ENCODE assay signal across 29 cellular contexts in genomic region chr16:23104032-23104955, GRCh38. TPM values are rescaled to one million over a fixed set of nuclear protein-coding genes. Genes with fewer than 3 reads are reported as not detected.
DNase-seq lines count a peak whose midpoint lies in the region; ATAC-seq and TF ChIP-seq lines count a peak whose summit lies in the region.
"Had no signal": no experiment of that assay in that cellular context is flagged by ENCODE, and none has a peak within 500 bp of the region (broad histone marks: within the 10 kb centered on the region; RNA-seq: fewer than 3 reads in every experiment).

No MANE protein-coding gene starts in this region.

- H3K4me1 Mint-ChIP-seq in progenitor cell of endocrine pancreas (ENCODE audit: low read depth), result peaks cover 5% of the 10 kb centered on the region
- H3K4me1 Mint-ChIP-seq: activated CD8-positive, alpha-beta memory T cell treated with anti-CD3 and anti-CD28 coated beads, Interleukin-2, amount 10 ng/mL, durations not matched to agents 7 days and 5 days; IgD-negative memory B cell; memory B cell; neural progenitor cell had no signal

- TF ChIP-seq RAD21 in liver (IDR thresholded peaks at IDR 0.05), result peak; percentile 23 to 53

- no peak overlapping the region for H3K27ac Mint-ChIP-seq in progenitor cell of endocrine pancreas
- H3K27ac Mint-ChIP-seq: activated CD8-positive, alpha-beta memory T cell treated with anti-CD3 and anti-CD28 coated beads, Interleukin-2, amount 10 ng/mL, durations not matched to agents 7 days and 5 days; CD8-positive, alpha-beta T cell; IgD-negative memory B cell; memory B cell; neural progenitor cell; T-helper 17 cell had no signal

- H3K27me3 ChIP-seq in colonic mucosa, result no peaks in the 10 kb centered on the region
- no peaks in the 10 kb centered on the region for H3K27me3 ChIP-seq in liver (ENCODE audit: control insufficient read depth in 4 of 4, insufficient read depth in 4 of 4, low read length in 3 of 4)
- no peaks in the 10 kb centered on the region for H3K27me3 ChIP-seq in thoracic aorta (replicated peaks; ENCODE audit: insufficient read depth)
- H3K27me3 ChIP-seq: BE2C, dorsolateral prefrontal cortex, neural progenitor cell, right atrium auricular region, thyroid gland had no signal

- H3K4me3 ChIP-seq in colonic mucosa (no peak overlapping the region), liver (ENCODE audit: low read depth in 1 of 3, low read length in 3 of 3) (no peak overlapping the region), thoracic aorta (peak overlapping the region; percentile 5)
- H3K4me3 ChIP-seq: dorsolateral prefrontal cortex, neural progenitor cell, right atrium auricular region, thyroid gland had no signal

- peak; percentile 65 for ATAC-seq in thoracic aorta (ENCODE audit: insufficient number of reproducible peaks, low FRiP score, low read depth)
- ATAC-seq: activated CD4-positive, CD25-positive, alpha-beta regulatory T cell treated with anti-CD3 and anti-CD28 coated beads, Interleukin-2, amount 50 U/mL, for 24 hours; activated CD8-positive, alpha-beta memory T cell treated with anti-CD3 and anti-CD28 coated beads, Interleukin-2, amount 10 ng/mL, durations not matched to agents 7 days and 5 days; CD8-positive, alpha-beta T cell; stimulated activated naive CD8-positive, alpha-beta T cell treated with anti-CD3 and anti-CD28 coated beads, Interleukin-15, Interleukin-2, amounts not matched to agents 100 U/mL and 50 U/mL, for 24 hours; T-helper 17 cell had no signal

- no peak for TF ChIP-seq CTCF in colonic mucosa (IDR thresholded peaks at IDR 0.05)
- TF ChIP-seq CTCF in liver (IDR thresholded peaks at IDR 0.05; ENCODE audit: low read depth, low read length, missing input control), result no peak
- no peak for TF ChIP-seq CTCF in thoracic aorta (IDR thresholded peaks at IDR 0.05)
- TF ChIP-seq CTCF in progenitor cell of endocrine pancreas (IDR thresholded peaks at IDR 0.05; ENCODE audit: unreplicated experiment), result no peak

- POLR2A ChIA-PET in HEK293T (lab: Yijun Ruan, JAX), result no interaction called here

- no peak overlapping the region for H3K9ac ChIP-seq in colonic mucosa (ENCODE audit: low read depth in 2 of 2, low read length in 2 of 2)
- H3K9ac ChIP-seq in liver (ENCODE audit: low read depth in 1 of 2, low read length in 2 of 2), result peak overlapping the region; percentile 43 to 85
- H3K9ac ChIP-seq: neural progenitor cell, parathyroid adenoma, SK-N-SH had no signal

- CTCF ChIA-PET in HEK293T (lab: Yijun Ruan, JAX), result interaction anchor here (1.1 kb wide), 1 partner anchor 43 kb away, joined by 3 read pairs; no protein-coding TSS in a partner anchor

- H3K36me3 Mint-ChIP-seq in progenitor cell of endocrine pancreas (ENCODE audit: insufficient read depth), result peaks cover 19% of the 10 kb centered on the region

- no peak overlapping the region for H3K4me3 Mint-ChIP-seq in progenitor cell of endocrine pancreas (ENCODE audit: low read depth)
- H3K4me3 Mint-ChIP-seq: activated CD8-positive, alpha-beta memory T cell treated with anti-CD3 and anti-CD28 coated beads, Interleukin-2, amount 10 ng/mL, durations not matched to agents 7 days and 5 days; CD8-positive, alpha-beta T cell; IgD-negative memory B cell; memory B cell; neural progenitor cell; T-helper 17 cell had no signal

- H3K4me1 ChIP-seq in colonic mucosa (no peaks in the 10 kb centered on the region), liver (ENCODE audit: control insufficient read depth in 4 of 4, insufficient read depth in 4 of 4, low read length in 3 of 4) (peaks cover 2 to 27% (median 12%) of the 10 kb centered on the region in 4 donors), thoracic aorta (ENCODE audit: control insufficient read depth in 1 of 2, low read depth in 2 of 2) (peaks cover 26% of the 10 kb centered on the region in 2 donors)
- H3K4me1 ChIP-seq: BE2C, neural progenitor cell, parathyroid adenoma, thyroid gland had no signal

- no peaks in the 10 kb centered on the region for H3K36me3 ChIP-seq in colonic mucosa
- H3K36me3 ChIP-seq in liver (ENCODE audit: control insufficient read depth in 4 of 4, insufficient read depth in 3 of 4, low read depth in 1 of 4, low read length in 3 of 4), result no peaks in the 10 kb centered on the region
- peaks cover 18% of the 10 kb centered on the region for H3K36me3 ChIP-seq in thoracic aorta

- DNase-seq in HuH-7.5 (ENCODE audit: low spot score), result peak; percentile 9
- DNase-seq in colonic mucosa, result peak; percentile 29
- DNase-seq in thoracic aorta (ENCODE audit: low spot score), result no peak
- DNase-seq in RPMI8226, result no peak
- DNase-seq in NCI-H226, result no peak
- no peak for DNase-seq in progenitor cell of endocrine pancreas (ENCODE audit: low spot score, unreplicated experiment)
- DNase-seq in HEK293T (ENCODE audit: extremely low spot score), result no peak
- DNase-seq: activated CD4-positive, alpha-beta T cell treated with anti-CD3 and anti-CD28 coated beads, Interleukin-2, amount 50 U/mL, for 4 hours; activated CD8-positive, alpha-beta memory T cell treated with anti-CD3 and anti-CD28 coated beads, Interleukin-2, amount 10 ng/mL, durations not matched to agents 7 days and 5 days; activated gamma-delta T cell treated with Interleukin-2 at 50 U/mL for 16 hours; activated T-cell treated with anti-CD3 and anti-CD28 coated beads, Interleukin-2, amount 50 U/mL, for 48 hours; BE2C; CD8-positive, alpha-beta T cell; NCI-H146; NCI-H82; OCI-M1; SK-N-SH; stimulated activated CD4-positive, alpha-beta T cell treated with anti-CD3 and anti-CD28 coated beads, Interleukin-1b, Interleukin-23, amount 100 ng/mL, for 48 hours; stimulated activated naive CD8-positive, alpha-beta T cell treated with anti-CD3 and anti-CD28 coated beads, Interleukin-15, Interleukin-2, amounts not matched to agents 100 U/mL and 50 U/mL, for 24 hours; T-helper 17 cell had no signal

- 51% methylated on average over 7 of the region's 7 CpGs for WGBS in liver

- H3K9me3 ChIP-seq in colonic mucosa (no peaks in the 10 kb centered on the region), liver (ENCODE audit: control insufficient read depth in 4 of 4, low read length in 3 of 4) (no peaks in the 10 kb centered on the region), thoracic aorta (no peaks in the 10 kb centered on the region)
- H3K9me3 ChIP-seq: BE2C, right atrium auricular region, SK-N-SH, thyroid gland had no signal

- H3K27me3 Mint-ChIP-seq in progenitor cell of endocrine pancreas, result no peaks in the 10 kb centered on the region
- H3K27me3 Mint-ChIP-seq: activated CD8-positive, alpha-beta memory T cell treated with anti-CD3 and anti-CD28 coated beads, Interleukin-2, amount 10 ng/mL, durations not matched to agents 7 days and 5 days; IgD-negative memory B cell; memory B cell; T-helper 17 cell had no signal

- intact Hi-C loops in colonic mucosa (cut with DNase I), result no loop called here

- peaks cover 4% of the 10 kb centered on the region for H3K9me3 Mint-ChIP-seq in progenitor cell of endocrine pancreas (ENCODE audit: low read depth)
- H3K9me3 Mint-ChIP-seq: CD8-positive, alpha-beta T cell; neural progenitor cell had no signal

- H3K27ac ChIP-seq in colonic mucosa, result peak overlapping the region; percentile 31
- peak overlapping the region; percentile 92 to 98 for H3K27ac ChIP-seq in liver (ENCODE audit: low read depth in 1 of 2, low read length in 2 of 2)
- peak overlapping the region; percentile 57 to 79 for H3K27ac ChIP-seq in thoracic aorta
- H3K27ac ChIP-seq: neural progenitor cell, parathyroid adenoma, right atrium auricular region, thyroid gland had no signal

TF ChIP-seq in liver, 16 proteins besides CTCF, POLR2A, EP300 and RAD21 (continues in another document):
- TF ChIP-seq YY1 (IDR thresholded peaks at IDR 0.05) (peak; percentile 91), HNF4G (IDR thresholded peaks at IDR 0.05) (peak; percentile 77), EGR1 (IDR thresholded peaks at IDR 0.05; ENCODE audit: low read depth in 2 of 2) (peak in 1 of 2 donors; percentile 30), HNF4A (conservative IDR thresholded peaks at IDR 0.05) (peak; percentile 94 to 96), SP1 (IDR thresholded peaks at IDR 0.05) (peak; percentile 97), TAF1 (conservative IDR thresholded peaks at IDR 0.05) (no peak), FOXA1 (IDR thresholded peaks at IDR 0.05) (peak; percentile 91), FOXA2 (IDR thresholded peaks at IDR 0.05) (peak; percentile 91)

TF ChIP-seq in HEK293T, 16 proteins besides CTCF, POLR2A, EP300 and RAD21:
- TF ChIP-seq ARNT (IDR thresholded peaks at IDR 0.05) (no peak), ZNF384 (IDR thresholded peaks at IDR 0.05) (no peak), FOXK2 (IDR thresholded peaks at IDR 0.05) (no peak), LEF1 (IDR thresholded peaks at IDR 0.05; ENCODE audit: borderline replicate concordance) (no peak), SP1 (IDR thresholded peaks at IDR 0.05) (no peak), FOXA1 (IDR thresholded peaks at IDR 0.05) (no peak), HDGF (IDR thresholded peaks at IDR 0.05; ENCODE audit: borderline replicate concordance) (no peak), TARDBP (IDR thresholded peaks at IDR 0.05) (no peak), BHLHE40 (IDR thresholded peaks at IDR 0.05; ENCODE audit: borderline replicate concordance) (no peak), PKNOX1 (IDR thresholded peaks at IDR 0.05) (no peak), SUZ12 (IDR thresholded peaks at IDR 0.05) (no peak), NFRKB (IDR thresholded peaks at IDR 0.05) (no peak), CTBP1 (IDR thresholded peaks at IDR 0.05; ENCODE audit: borderline replicate concordance) (no peak)
TF ChIP-seq in HEK293T: peak in this region for 0.

RNA-seq across cellular contexts. Expression of gene USP31, which starts 45.0 kb away (rescaled TPM):
- total RNA-seq in colonic mucosa (1 to 10 TPM; 5.9 to 9.8 TPM), liver (10 to 100 TPM in 1 of 2 donors, 1 to 10 TPM in 1; 4.8 to 16.4 TPM), thoracic aorta (10 to 100 TPM; 19.6 to 25.0 TPM), progenitor cell of endocrine pancreas (10.5 and 11.7 TPM in 2 replicates)
- 1 to 10 TPM; 2.4 to 2.9 TPM for polyA plus RNA-seq in liver

Comparison
In these comparisons a context has a peak if more than half of its experiments do, and no peak if none do; other contexts are left out.
1. DNase-seq: peak in HuH-7.5 (single experiment) and colonic mucosa (single experiment); none in thoracic aorta (single experiment), RPMI8226 (single experiment), NCI-H226 (single experiment), progenitor cell of endocrine pancreas (single experiment) and HEK293T (single experiment).
2. H3K27ac ChIP-seq: peak in every context shown above with its lines; median percentile 95 in liver; 68 in thoracic aorta; 31 in colonic mucosa.
3. H3K9ac ChIP-seq: peak in liver (2 of 2); none in colonic mucosa (0 of 2).